ENCODE assay signal across 8 cellular contexts in genomic region chr4:139665690-139666529, GRCh38. TPM values are rescaled to one million over a fixed set of nuclear protein-coding genes. Genes with fewer than 3 reads are reported as not detected.
A peak's percentile ranks its signal among the peaks of the same experiment; 100 is the strongest.
DNase-seq lines count a peak whose midpoint lies in the region; ATAC-seq, FAIRE-seq and TF ChIP-seq lines count a peak whose summit lies in the region.

TSS of gene MGST2 (plus strand) at chr4:139665819. CDS start at chr4:139666020, 201 bp downstream.

- peak within 1 kb of the TSS; percentile 86 for H3K27ac Mint-ChIP-seq in activated naive CD8-positive, alpha-beta T cell treated with anti-CD3 and anti-CD28 coated beads, Interleukin-2, amount 50 U/mL, for 24 hours

- no peaks in the 10 kb centered on the region for H3K9me2 ChIP-seq in PC-3 (replicated peaks; ENCODE audit: low read length)

- H3F3A ChIP-seq in PC-3 (ENCODE audit: low read length, unreplicated experiment): no peaks in the 10 kb centered on the region

- ATAC-seq in GM21390 (IDR thresholded peaks at IDR 0.05; ENCODE audit: unreplicated experiment) (peak; percentile 83), PC-3 (peak; percentile 82), Right ventricle myocardium superior (ENCODE audit: poor library complexity) (peak; percentile 93)
- ATAC-seq in activated naive CD8-positive, alpha-beta T cell treated with anti-CD3 and anti-CD28 coated beads, Interleukin-2, amount 50 U/mL, for 24 hours: peak; percentile 94

- no peaks in the 10 kb centered on the region for H3K36me3 Mint-ChIP-seq in activated naive CD8-positive, alpha-beta T cell treated with anti-CD3 and anti-CD28 coated beads, Interleukin-2, amount 50 U/mL, for 24 hours (ENCODE audit: low read depth)

- peaks cover 40% of the 10 kb centered on the region for H3K79me2 ChIP-seq in PC-3 (ENCODE audit: low read length)

- no peaks in the 10 kb centered on the region for H3K9me3 Mint-ChIP-seq in activated naive CD8-positive, alpha-beta T cell treated with anti-CD3 and anti-CD28 coated beads, Interleukin-2, amount 50 U/mL, for 24 hours

- POLR2A ChIA-PET in PC-3 (lab: Charles Lee; ENCODE audit: unreplicated experiment): interaction anchor here (0.6 to 0.7 kb wide), 4 partner anchors 9 to 198 kb away, joined by 3 to 35 read pairs (median 4); no protein-coding TSS in a partner anchor

- peak within 1 kb of the TSS; percentile 89 for H3K4me2 ChIP-seq in PC-3 (ENCODE audit: low read length)

- no peaks in the 10 kb centered on the region for H3K9me3 ChIP-seq in PC-3 (ENCODE audit: low read length)

- FAIRE-seq in HTR-8/SVneo (lab: Jason Lieb, UNC): no peak

- intact Hi-C loops in PC-3 (cut with micrococcal nuclease): no loop called here
- intact Hi-C loops in Right ventricle myocardium superior (cut with DNase I): no loop called here

- peak within 1 kb of the TSS; percentile 80 for H3K27ac ChIP-seq in PC-3 (ENCODE audit: low read length)

- H4K20me1 ChIP-seq in PC-3 (ENCODE audit: low read length): no peaks in the 10 kb centered on the region

- H3K4me1 Mint-ChIP-seq in activated naive CD8-positive, alpha-beta T cell treated with anti-CD3 and anti-CD28 coated beads, Interleukin-2, amount 50 U/mL, for 24 hours: peaks cover 20% of the 10 kb centered on the region

- DNase-seq in Daoy (ENCODE audit: low read depth): peak; percentile 60
- DNase-seq in HTR-8/SVneo (ENCODE audit: insufficient read length, low spot score): peak; percentile 72
- DNase-seq in PC-3: peak; percentile 58
- peak; percentile 57 for DNase-seq in activated naive CD8-positive, alpha-beta T cell treated with anti-CD3 and anti-CD28 coated beads, Interleukin-2, amount 50 U/mL, for 24 hours
- peak; percentile 88 for DNase-seq in Right ventricle myocardium superior
- peak; percentile 43 for DNase-seq in occipital lobe (lab: John Stamatoyannopoulos, UW)
- no peak for DNase-seq in effector CD4-positive, alpha-beta T cell

- TF ChIP-seq CTCF in PC-3 (conservative IDR thresholded peaks at IDR 0.05; ENCODE audit: low read depth, low read length): no peak

- CTCF ChIA-PET in PC-3 (lab: Charles Lee): interaction anchor here (1.1 kb wide), 1 partner anchor 9 kb away, joined by 3 read pairs; no protein-coding TSS in a partner anchor

- TSS peak; percentile 89 for BruUV-seq in PC-3 (replicated peaks; lab: Mats Ljungman, UMichigan)

- H3K4me3 ChIP-seq in PC-3 (ENCODE audit: low read length): peak within 1 kb of the TSS; percentile 70

- H3K9ac ChIP-seq in PC-3 (ENCODE audit: low read length): peak within 1 kb of the TSS; percentile 66

- H3K4me3 Mint-ChIP-seq in activated naive CD8-positive, alpha-beta T cell treated with anti-CD3 and anti-CD28 coated beads, Interleukin-2, amount 50 U/mL, for 24 hours: peak within 1 kb of the TSS; percentile 87

- no peaks in the 10 kb centered on the region for H3K36me3 ChIP-seq in PC-3 (ENCODE audit: low read depth, low read length)

- no peaks in the 10 kb centered on the region for H3K27me3 ChIP-seq in PC-3 (ENCODE audit: low read length)

- H3K27me3 Mint-ChIP-seq in activated naive CD8-positive, alpha-beta T cell treated with anti-CD3 and anti-CD28 coated beads, Interleukin-2, amount 50 U/mL, for 24 hours: peaks cover 6% of the 10 kb centered on the region

- H2AFZ ChIP-seq in PC-3 (ENCODE audit: low read length): peak within 1 kb of the TSS; percentile 77

- H3K4me1 ChIP-seq in PC-3 (ENCODE audit: insufficient read depth, low read length): peaks cover 16% of the 10 kb centered on the region

RNA-seq across cellular contexts. Expression of gene MGST2, which starts in this region (rescaled TPM):
- total RNA-seq in Daoy (2014; rRNA removed; shearing (Covaris generic)): 21.2 and 23.2 TPM in 2 replicates
- total RNA-seq in PC-3 (2014; rRNA removed) (31.6 and 39.0 TPM in 2 replicates), Right ventricle myocardium superior (106 TPM), occipital lobe (8.6 TPM)
